In genomic region chrX:110847334-110847733, GRCh38 we compare ENCODE assay signal across 8 cellular contexts. TPM values are rescaled to one million over a fixed set of nuclear protein-coding genes. Genes with fewer than 3 reads are reported as not detected.
DNase-seq lines count a peak whose midpoint lies in the region; ATAC-seq lines count a peak whose summit lies in the region.

No MANE protein-coding gene starts in this region.

- peak; percentile 40 for DNase-seq in activated CD4-positive, alpha-beta T cell treated with anti-CD3 and anti-CD28 coated beads, Interleukin-2, amount 10 ng/mL, durations not matched to agents 7 days and 5 days
- no peak for DNase-seq in activated CD4-positive, alpha-beta T cell treated with anti-CD3 and anti-CD28 coated beads, Interleukin-2, amount 50 U/mL, for 48 hours
- DNase-seq in LHCN-M2 (ENCODE audit: low read depth) (peak; percentile 39), RKO (ENCODE audit: low spot score) (peak; percentile 70), epidermal melanocyte (ENCODE audit: insufficient read length, low spot score) (peak; percentile 21), naive B cell (peak; percentile 29)

- CTCF ChIA-PET in activated CD4-positive, alpha-beta T cell treated with anti-CD3 and anti-CD28 coated beads, Interleukin-2, amount 10 ng/mL, durations not matched to agents 7 days and 5 days (lab: Charles Lee): interaction anchor here (0.6 to 1.4 kb wide), 5 partner anchors 9 to 396 kb away, joined by 3 read pairs; no protein-coding TSS in a partner anchor

- H3K27ac Mint-ChIP-seq in activated CD4-positive, alpha-beta T cell treated with anti-CD3 and anti-CD28 coated beads, Interleukin-2, amount 10 ng/mL, durations not matched to agents 7 days and 5 days: no peak overlapping the region
- H3K27ac Mint-ChIP-seq in naive B cell: no peak overlapping the region

- no peaks in the 10 kb centered on the region for H3K9me3 Mint-ChIP-seq in activated CD4-positive, alpha-beta T cell treated with anti-CD3 and anti-CD28 coated beads, Interleukin-2, amount 10 ng/mL, durations not matched to agents 7 days and 5 days
- H3K9me3 Mint-ChIP-seq in naive B cell: peaks cover 0 to 3% (median 0%) of the 10 kb centered on the region in 7 donors

- no peak overlapping the region for H3K4me3 Mint-ChIP-seq in activated CD4-positive, alpha-beta T cell treated with anti-CD3 and anti-CD28 coated beads, Interleukin-2, amount 10 ng/mL, durations not matched to agents 7 days and 5 days
- H3K4me3 Mint-ChIP-seq in naive B cell: no peak overlapping the region

- no peaks in the 10 kb centered on the region for H3K36me3 Mint-ChIP-seq in activated CD4-positive, alpha-beta T cell treated with anti-CD3 and anti-CD28 coated beads, Interleukin-2, amount 10 ng/mL, durations not matched to agents 7 days and 5 days (ENCODE audit: low read depth)
- H3K36me3 Mint-ChIP-seq in naive B cell: no peaks in the 10 kb centered on the region

- no peaks in the 10 kb centered on the region for H3K4me1 Mint-ChIP-seq in activated CD4-positive, alpha-beta T cell treated with anti-CD3 and anti-CD28 coated beads, Interleukin-2, amount 10 ng/mL, durations not matched to agents 7 days and 5 days
- peaks cover 0 to 4% (median 0%) of the 10 kb centered on the region in 3 donors for H3K4me1 Mint-ChIP-seq in naive B cell

- ATAC-seq in GM21723 (IDR thresholded peaks at IDR 0.05; ENCODE audit: unreplicated experiment) (peak; percentile 70), naive B cell (ENCODE audit: low read depth in 2 of 2) (peak; percentile 35 to 39), GM21423 (IDR thresholded peaks at IDR 0.05; ENCODE audit: unreplicated experiment) (no peak)

- POLR2A ChIA-PET in activated CD4-positive, alpha-beta T cell treated with anti-CD3 and anti-CD28 coated beads, Interleukin-2, amount 10 ng/mL, durations not matched to agents 7 days and 5 days (lab: Charles Lee): no interaction called here

- H3K27me3 Mint-ChIP-seq in activated CD4-positive, alpha-beta T cell treated with anti-CD3 and anti-CD28 coated beads, Interleukin-2, amount 10 ng/mL, durations not matched to agents 7 days and 5 days: no peaks in the 10 kb centered on the region
- H3K27me3 Mint-ChIP-seq in naive B cell: peaks cover 0 to 5% (median 3%) of the 10 kb centered on the region in 3 donors

RNA-seq across cellular contexts. Expression of gene CHRDL1, which starts 51.7 kb away (rescaled TPM):
- not detected for total RNA-seq in activated CD4-positive, alpha-beta T cell treated with anti-CD3 and anti-CD28 coated beads, Interleukin-2, amount 10 ng/mL, durations not matched to agents 7 days and 5 days
- total RNA-seq in LHCN-M2 (2014; rRNA removed): not detected in 2 replicates
- polyA plus RNA-seq in LHCN-M2 (2012): not detected
- not detected for polyA plus RNA-seq in naive B cell (ENCODE audit: low read depth in 6 of 6)

Comparison
In these comparisons a context has a peak if more than half of its experiments do, and no peak if none do; other contexts are left out.
1. DNase-seq: peak in activated CD4-positive, alpha-beta T cell treated with anti-CD3 and anti-CD28 coated beads, Interleukin-2, amount 10 ng/mL, durations not matched to agents 7 days and 5 days (single experiment), LHCN-M2 (single experiment), RKO (single experiment), epidermal melanocyte (single experiment) and naive B cell (single experiment); none in activated CD4-positive, alpha-beta T cell treated with anti-CD3 and anti-CD28 coated beads, Interleukin-2, amount 50 U/mL, for 48 hours (0 of 2).